ENCODE assay signal across 18 cellular contexts in the genomic region with DNA sequence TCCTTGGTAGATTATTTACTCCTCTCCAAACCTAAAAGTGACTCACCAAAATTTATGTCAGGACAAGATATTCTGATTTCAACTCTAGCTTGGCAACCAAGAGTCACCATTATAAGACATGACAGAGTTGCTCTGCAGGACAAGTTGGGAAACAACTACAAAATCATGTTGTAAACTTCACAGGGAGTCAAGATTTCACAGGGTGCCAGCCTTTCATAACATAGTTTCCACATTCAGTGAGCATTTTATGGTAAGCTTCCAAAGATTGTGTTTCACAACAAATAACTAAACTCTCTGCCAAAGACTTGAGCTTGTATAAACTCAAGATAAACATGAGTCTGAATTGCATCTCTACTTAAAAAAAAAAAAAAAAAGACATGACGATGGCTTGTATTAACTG.
DNase-seq lines count a peak whose midpoint lies in the region; ATAC-seq and TF ChIP-seq lines count a peak whose summit lies in the region.
"Had no signal": no experiment of that assay in that cellular context is flagged by ENCODE, and none has a peak within 500 bp of the region (broad histone marks: within the 10 kb centered on the region; RNA-seq: fewer than 3 reads in every experiment).

No MANE protein-coding gene starts in this region.

- H3K4me3 ChIP-seq in AG09309 (ENCODE audit: control insufficient read depth, low read depth, low read length) (no peak overlapping the region), esophagus squamous epithelium (no peak overlapping the region)
- H3K4me3 ChIP-seq in CD8-positive, alpha-beta T cell (ENCODE audit: low read depth, low read length), result no peak overlapping the region
- H3K4me3 ChIP-seq: K562, PC-9, vagina had no signal

- no peaks in the 10 kb centered on the region for H3K27me3 ChIP-seq in esophagus squamous epithelium
- H3K27me3 ChIP-seq in CD8-positive, alpha-beta T cell (ENCODE audit: insufficient read depth, low read length), result no peaks in the 10 kb centered on the region
- H3K27me3 ChIP-seq: vagina had no signal

- peak overlapping the region in 3 of 4 donors; percentile 12 to 69 (median 61) for H3K27ac ChIP-seq in esophagus squamous epithelium
- H3K27ac ChIP-seq in CD8-positive, alpha-beta T cell (ENCODE audit: low read depth, low read length), result no peak overlapping the region
- H3K27ac ChIP-seq: PC-9 had no signal

- ATAC-seq in omental fat pad (ENCODE audit: low FRiP score) (peak; percentile 83), GM21367 (IDR thresholded peaks at IDR 0.05; ENCODE audit: unreplicated experiment) (no peak)
- no peak for ATAC-seq in CD8-positive, alpha-beta T cell
- no peak for ATAC-seq in activated naive CD8-positive, alpha-beta T cell treated with anti-CD3 and anti-CD28 coated beads, Interleukin-2, amount 50 U/mL, for 24 hours
- ATAC-seq: activated CD8-positive, alpha-beta T cell treated with anti-CD3 and anti-CD28 coated beads for 36 hours; K562 had no signal

- no peaks in the 10 kb centered on the region for H3K27me3 Mint-ChIP-seq in CD8-positive, alpha-beta T cell (ENCODE audit: low read depth)
- H3K27me3 Mint-ChIP-seq in activated naive CD8-positive, alpha-beta T cell treated with anti-CD3 and anti-CD28 coated beads, Interleukin-2, amount 50 U/mL, for 24 hours, result no peaks in the 10 kb centered on the region
- H3K27me3 Mint-ChIP-seq: activated CD8-positive, alpha-beta T cell treated with anti-CD3 and anti-CD28 coated beads for 36 hours; CD4-positive, CD25-positive, alpha-beta regulatory T cell; stimulated activated naive CD8-positive, alpha-beta T cell treated with anti-CD3 and anti-CD28 coated beads, Interleukin-15, Interleukin-2, amounts not matched to agents 100 ng/mL and 50 ng/mL, for 24 hours had no signal

- intact Hi-C loops in esophagus squamous epithelium (cut with DNase I), result no loop called here
- intact Hi-C loops in CD8-positive, alpha-beta T cell (cut with DNase I, micrococcal nuclease), result no loop called here

- H3K4me3 Mint-ChIP-seq in CD8-positive, alpha-beta T cell, result no peak overlapping the region
- no peak overlapping the region for H3K4me3 Mint-ChIP-seq in activated naive CD8-positive, alpha-beta T cell treated with anti-CD3 and anti-CD28 coated beads, Interleukin-2, amount 50 U/mL, for 24 hours
- H3K4me3 Mint-ChIP-seq: activated CD8-positive, alpha-beta T cell treated with anti-CD3 and anti-CD28 coated beads for 36 hours; CD4-positive, CD25-positive, alpha-beta regulatory T cell; memory B cell; stimulated activated naive CD8-positive, alpha-beta T cell treated with anti-CD3 and anti-CD28 coated beads, Interleukin-15, Interleukin-2, amounts not matched to agents 100 ng/mL and 50 ng/mL, for 24 hours had no signal

- H3K4me1 ChIP-seq in esophagus squamous epithelium, result peaks cover 0 to 5% (median 0%) of the 10 kb centered on the region in 3 donors
- H3K4me1 ChIP-seq in CD8-positive, alpha-beta T cell (ENCODE audit: insufficient read depth, low read length), result no peaks in the 10 kb centered on the region
- H3K4me1 ChIP-seq: vagina had no signal

- POLR2A ChIA-PET in CD8-positive, alpha-beta T cell (lab: Charles Lee), result no interaction called here

- H3K36me3 Mint-ChIP-seq in CD8-positive, alpha-beta T cell, result no peaks in the 10 kb centered on the region
- H3K36me3 Mint-ChIP-seq in activated naive CD8-positive, alpha-beta T cell treated with anti-CD3 and anti-CD28 coated beads, Interleukin-2, amount 50 U/mL, for 24 hours (ENCODE audit: low read depth), result no peaks in the 10 kb centered on the region
- H3K36me3 Mint-ChIP-seq: CD4-positive, CD25-positive, alpha-beta regulatory T cell; memory B cell had no signal

- CTCF ChIA-PET in CD8-positive, alpha-beta T cell (lab: Charles Lee), result no interaction called here

- no peaks in the 10 kb centered on the region for H3K9me3 Mint-ChIP-seq in CD8-positive, alpha-beta T cell
- no peaks in the 10 kb centered on the region for H3K9me3 Mint-ChIP-seq in activated naive CD8-positive, alpha-beta T cell treated with anti-CD3 and anti-CD28 coated beads, Interleukin-2, amount 50 U/mL, for 24 hours
- H3K9me3 Mint-ChIP-seq: activated CD8-positive, alpha-beta T cell treated with anti-CD3 and anti-CD28 coated beads for 36 hours; CD4-positive, CD25-positive, alpha-beta regulatory T cell; memory B cell; stimulated activated naive CD8-positive, alpha-beta T cell treated with anti-CD3 and anti-CD28 coated beads, Interleukin-15, Interleukin-2, amounts not matched to agents 100 ng/mL and 50 ng/mL, for 24 hours had no signal

- H3K36me3 ChIP-seq in esophagus squamous epithelium, result no peaks in the 10 kb centered on the region
- no peaks in the 10 kb centered on the region for H3K36me3 ChIP-seq in CD8-positive, alpha-beta T cell (ENCODE audit: insufficient read depth, low read length)
- H3K36me3 ChIP-seq: vagina had no signal

- H3K9me3 ChIP-seq in esophagus squamous epithelium, result no peaks in the 10 kb centered on the region
- no peaks in the 10 kb centered on the region for H3K9me3 ChIP-seq in CD8-positive, alpha-beta T cell (ENCODE audit: low read length)
- H3K9me3 ChIP-seq: vagina had no signal

- TF ChIP-seq POLR2A in esophagus squamous epithelium (IDR thresholded peaks at IDR 0.05), result no peak

- no peaks in the 10 kb centered on the region for H3K4me1 Mint-ChIP-seq in CD8-positive, alpha-beta T cell (ENCODE audit: low read depth)
- H3K4me1 Mint-ChIP-seq in activated naive CD8-positive, alpha-beta T cell treated with anti-CD3 and anti-CD28 coated beads, Interleukin-2, amount 50 U/mL, for 24 hours, result no peaks in the 10 kb centered on the region
- H3K4me1 Mint-ChIP-seq: CD4-positive, CD25-positive, alpha-beta regulatory T cell; memory B cell had no signal

- H3K27ac Mint-ChIP-seq in CD8-positive, alpha-beta T cell, result no peak overlapping the region
- no peak overlapping the region for H3K27ac Mint-ChIP-seq in activated naive CD8-positive, alpha-beta T cell treated with anti-CD3 and anti-CD28 coated beads, Interleukin-2, amount 50 U/mL, for 24 hours
- H3K27ac Mint-ChIP-seq: activated CD8-positive, alpha-beta T cell treated with anti-CD3 and anti-CD28 coated beads for 36 hours; CD4-positive, CD25-positive, alpha-beta regulatory T cell; memory B cell; stimulated activated naive CD8-positive, alpha-beta T cell treated with anti-CD3 and anti-CD28 coated beads, Interleukin-15, Interleukin-2, amounts not matched to agents 100 ng/mL and 50 ng/mL, for 24 hours had no signal

- DNase-seq in AG09309 (ENCODE audit: low read depth), result peak; percentile 57
- DNase-seq in HCEC 1CT, result peak; percentile 33
- no peak for DNase-seq in esophagus squamous epithelium (lab: John Stamatoyannopoulos, UW)
- no peak for DNase-seq in omental fat pad (ENCODE audit: low spot score)
- DNase-seq in hypothalamus (lab: John Stamatoyannopoulos, UW), result no peak
- no peak for DNase-seq in CD8-positive, alpha-beta T cell
- no peak for DNase-seq in activated naive CD8-positive, alpha-beta T cell treated with anti-CD3 and anti-CD28 coated beads, Interleukin-2, amount 50 U/mL, for 24 hours
- DNase-seq: activated CD8-positive, alpha-beta T cell treated with anti-CD3 and anti-CD28 coated beads for 36 hours; CD4-positive, CD25-positive, alpha-beta regulatory T cell; NCI-H146; NCI-H446; small intestine had no signal

- TF ChIP-seq CTCF in AG09309 (IDR thresholded peaks at IDR 0.05; ENCODE audit: control insufficient read depth, insufficient read depth, low read depth, low read length, missing control alignments) (no peak), esophagus squamous epithelium (IDR thresholded peaks at IDR 0.05) (no peak), omental fat pad (IDR thresholded peaks at IDR 0.05) (no peak)
- no peak for TF ChIP-seq CTCF in CD8-positive, alpha-beta T cell (IDR thresholded peaks at IDR 0.05)

- WGBS in esophagus squamous epithelium, 2 donors, result 7 to 56% methylated on average over 1 of the region's 1 CpG

Comparison
In these comparisons a context has a peak if more than half of its experiments do, and no peak if none do; other contexts are left out.
1. DNase-seq: peak in AG09309 (single experiment) and HCEC 1CT (single experiment); none in esophagus squamous epithelium (single experiment), omental fat pad (single experiment), hypothalamus (0 of 51), CD8-positive, alpha-beta T cell (0 of 7) and activated naive CD8-positive, alpha-beta T cell treated with anti-CD3 and anti-CD28 coated beads, Interleukin-2, amount 50 U/mL, for 24 hours (single experiment).